8 cellular contexts compared by ENCODE assay signal in the genomic region with DNA sequence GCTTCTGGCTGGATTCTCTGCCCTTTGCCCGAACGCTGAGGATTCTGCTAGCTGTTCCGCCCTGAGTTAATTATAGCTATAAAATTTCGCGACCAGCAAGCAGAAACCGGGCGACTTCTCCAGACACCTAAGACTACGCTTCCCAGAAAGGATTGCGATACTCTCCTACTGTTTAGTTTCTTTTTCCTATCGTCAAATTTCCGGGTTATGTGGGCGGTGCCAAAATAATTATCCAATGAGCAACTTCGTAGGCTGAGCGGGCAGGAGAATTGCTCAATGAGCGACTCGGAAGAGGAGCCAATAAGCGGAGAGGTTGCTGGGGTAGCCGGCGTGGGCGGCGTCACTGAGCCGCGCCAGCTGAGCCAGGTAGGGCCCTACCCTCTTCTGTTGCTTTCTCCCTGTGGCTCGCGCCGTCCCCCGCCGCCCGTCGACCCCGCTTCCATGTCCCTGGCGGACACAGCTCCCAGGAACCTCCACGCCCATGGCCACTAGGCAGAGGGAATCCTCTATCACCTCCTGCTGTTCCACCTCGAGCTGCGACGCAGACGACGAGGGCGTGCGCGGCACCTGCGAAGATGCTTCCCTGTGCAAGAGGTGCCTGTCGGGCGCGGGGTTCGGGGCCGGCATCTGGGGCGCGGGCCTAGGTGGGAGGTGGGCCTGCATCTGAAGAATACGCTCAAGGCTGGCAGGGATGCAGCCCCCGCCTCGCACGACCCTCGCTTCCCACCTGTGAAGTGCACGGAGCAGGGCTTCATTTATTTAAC. TPM values are rescaled to one million over a fixed set of nuclear protein-coding genes. Genes with fewer than 3 reads are reported as not detected.
A peak's percentile ranks its signal among the peaks of the same experiment; 100 is the strongest.
DNase-seq lines count a peak whose midpoint lies in the region; ATAC-seq and TF ChIP-seq lines count a peak whose summit lies in the region.

LCMT1 (plus strand) TSS at position 340 of the 764 bp plus-strand sequence; CDS start at position 482, 142 bp downstream.

- peak in 2 of 11 experiments; percentile 14 to 33 for TF ChIP-seq CTCF in spleen (IDR thresholded peaks at IDR 0.05 in 8 of 11, conservative IDR thresholded peaks at IDR 0.05 in 3 of 11)

- ATAC-seq in GM19023 (IDR thresholded peaks at IDR 0.05; ENCODE audit: unreplicated experiment): peak; percentile 95
- ATAC-seq in HG03280 (IDR thresholded peaks at IDR 0.05; ENCODE audit: unreplicated experiment): peak; percentile 93

- TF ChIP-seq POLR2A in spleen (IDR thresholded peaks at IDR 0.05): no peak

- intact Hi-C loops in spleen (cut with DNase I; ENCODE audit: low total_unique reads): loop anchor here (10.0 kb wide), 1 partner anchor 147 kb away; no protein-coding TSS in a partner anchor

- peak within 1 kb of the TSS; percentile 71 to 99 (median 81) for H3K4me3 ChIP-seq in spleen

- WGBS in spleen, 5 donors: 0 to 1% (median 0%) methylated on average over 20 to 55 of the region's 55 CpGs

- peak; percentile 95 for DNase-seq in AG08396 (ENCODE audit: low spot score)
- DNase-seq in NCI-H345 treated with DMSO at 0.1 percent for 48 hours (lab: John Stamatoyannopoulos, UW; ENCODE audit: unreplicated experiment): peak; percentile 97
- peak; percentile 72 to 83 (median 76) for DNase-seq in activated CD4-positive, CD25-positive, alpha-beta regulatory T cell (lab: John Stamatoyannopoulos, UW)
- peak; percentile 95 for DNase-seq in central memory CD4-positive, alpha-beta T cell
- peak; percentile 100 for DNase-seq in inferior parietal cortex (ENCODE audit: extremely low spot score)
- DNase-seq in spleen: peak; percentile 97

- peaks cover 0 to 22% (median 0%) of the 10 kb centered on the region in 6 donors for H3K36me3 ChIP-seq in spleen

- peaks cover 20 to 72% (median 50%) of the 10 kb centered on the region in 6 donors for H3K4me1 ChIP-seq in spleen

- peak within 1 kb of the TSS; percentile 63 to 88 (median 82) for H3K27ac ChIP-seq in spleen

- H3K9me3 ChIP-seq in spleen: no peaks in the 10 kb centered on the region

- no peaks in the 10 kb centered on the region for H3K27me3 ChIP-seq in spleen (replicated peaks in 1 of 7)

RNA-seq across cellular contexts. Expression of gene LCMT1, which starts in this region (rescaled TPM):
- 10 to 100 TPM; 25.8 to 33.3 (median 29.0) TPM for total RNA-seq in spleen
- polyA plus RNA-seq in spleen: 10 to 100 TPM; 25.1 to 28.2 (median 26.2) TPM

Comparison
In these comparisons a context has a peak if more than half of its experiments do, and no peak if none do; other contexts are left out.
1. Peak in every context shown above with its lines: DNase-seq, ATAC-seq, H3K4me3 ChIP-seq and H3K27ac ChIP-seq.